In genomic region chr16:13081825-13082224, GRCh38 we compare ENCODE assay signal across 1 cellular context.
A peak's percentile ranks its signal among the peaks of the same experiment; 100 is the strongest.
TF ChIP-seq lines count a peak whose summit lies in the region.

No MANE protein-coding gene starts in this region.

TF ChIP-seq in GM12878, 131 proteins besides CTCF, POLR2A, EP300 and RAD21 (continued from another document):
- TF ChIP-seq RELB (IDR thresholded peaks at IDR 0.05; ENCODE audit: low read depth): 0 out of 2 replicates have a peak, but pooled peaks have one; percentile 27
- TF ChIP-seq MEF2B (IDR thresholded peaks at IDR 0.05; ENCODE audit: partially characterized antibody, poor library complexity, severe bottlenecking): peak; percentile 84
